Comparison of ENCODE assay signal across 1 cellular context in the genomic region with DNA sequence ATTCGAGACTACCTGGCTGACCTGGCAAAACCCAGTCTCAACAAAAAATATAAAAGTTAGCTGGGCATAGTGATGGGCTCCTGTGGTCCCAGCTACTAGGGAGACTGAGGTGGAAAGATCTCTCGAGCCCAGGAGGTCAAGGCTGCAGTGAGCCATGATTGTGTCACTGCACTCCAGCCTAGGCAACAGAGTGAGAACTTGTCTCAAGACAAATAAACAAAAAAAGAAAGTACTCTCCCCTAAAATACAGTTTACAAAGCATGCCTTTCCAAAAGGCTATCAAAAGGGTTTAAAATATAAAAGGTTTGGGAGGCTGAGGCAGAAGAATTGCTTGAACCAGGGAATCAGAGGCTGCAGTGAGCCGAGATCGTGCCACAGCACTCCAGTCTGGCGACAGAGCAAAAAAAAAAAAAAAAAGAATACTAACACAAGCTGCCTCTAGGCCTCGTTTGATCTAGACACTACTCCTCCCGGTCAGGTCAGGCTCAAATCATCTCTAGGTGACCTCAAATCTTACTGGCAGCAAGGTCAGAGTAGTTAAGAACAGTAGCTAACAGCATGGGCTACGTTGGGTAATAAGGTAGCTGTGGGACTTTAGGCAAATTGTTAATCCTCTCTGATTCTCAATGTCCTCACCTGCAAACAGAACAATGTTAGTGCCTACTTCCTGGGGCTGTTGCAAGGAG.
A peak's percentile ranks its signal among the peaks of the same experiment; 100 is the strongest.
TF ChIP-seq lines count a peak whose summit lies in the region.

No MANE protein-coding gene starts in this region.

TF ChIP-seq in HepG2, 621 proteins besides CTCF, POLR2A, EP300 and RAD21 (continued from another document):
- TF ChIP-seq NR2F1 (CRISPR knock-in tag; IDR thresholded peaks at IDR 0.05) = peak; percentile 9 to 41; a peak in 3 of 4 replicates
- TF ChIP-seq MTA1 (CRISPR knock-in tag; IDR thresholded peaks at IDR 0.05; ENCODE audit: borderline replicate concordance) = 0 out of 2 replicates have a peak, but pooled peaks have one; percentile 5
- TF ChIP-seq ZNF234 (CRISPR knock-in tag; conservative IDR thresholded peaks at IDR 0.05) = no peak
- peak; percentile 24; the same call in 1 of the 2 replicates for TF ChIP-seq RARA (CRISPR knock-in tag; IDR thresholded peaks at IDR 0.05)
- TF ChIP-seq FOXJ3 (CRISPR knock-in tag; IDR thresholded peaks at IDR 0.05; ENCODE audit: borderline replicate concordance) = peak; percentile 34; the same call in 1 of the 2 replicates
- TF ChIP-seq ZFY (CRISPR knock-in tag; IDR thresholded peaks at IDR 0.05) = peak; percentile 37
- TF ChIP-seq LCORL (IDR thresholded peaks at IDR 0.05) = no peak
- TF ChIP-seq LCORL (CRISPR knock-in tag; IDR thresholded peaks at IDR 0.05) = 0 out of 2 replicates have a peak, but pooled peaks have one; percentile 4
- TF ChIP-seq, protein P1, sequence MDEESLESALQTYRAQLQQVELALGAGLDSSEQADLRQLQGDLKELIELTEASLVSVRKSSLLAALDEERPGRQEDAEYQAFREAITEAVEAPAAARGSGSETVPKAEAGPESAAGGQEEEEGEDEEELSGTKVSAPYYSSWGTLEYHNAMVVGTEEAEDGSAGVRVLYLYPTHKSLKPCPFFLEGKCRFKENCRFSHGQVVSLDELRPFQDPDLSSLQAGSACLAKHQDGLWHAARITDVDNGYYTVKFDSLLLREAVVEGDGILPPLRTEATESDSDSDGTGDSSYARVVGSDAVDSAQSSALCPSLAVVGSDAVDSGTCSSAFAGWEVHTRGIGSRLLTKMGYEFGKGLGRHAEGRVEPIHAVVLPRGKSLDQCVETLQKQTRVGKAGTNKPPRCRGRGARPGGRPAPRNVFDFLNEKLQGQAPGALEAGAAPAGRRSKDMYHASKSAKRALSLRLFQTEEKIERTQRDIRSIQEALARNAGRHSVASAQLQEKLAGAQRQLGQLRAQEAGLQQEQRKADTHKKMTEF (CRISPR knock-in tag; IDR thresholded peaks at IDR 0.05) = peak; percentile 43; the same call in 1 of the 2 replicates
- peak; percentile 34; the same call in 1 of the 2 replicates for TF ChIP-seq ISL2 (CRISPR knock-in tag; IDR thresholded peaks at IDR 0.05)
- TF ChIP-seq, protein P2, sequence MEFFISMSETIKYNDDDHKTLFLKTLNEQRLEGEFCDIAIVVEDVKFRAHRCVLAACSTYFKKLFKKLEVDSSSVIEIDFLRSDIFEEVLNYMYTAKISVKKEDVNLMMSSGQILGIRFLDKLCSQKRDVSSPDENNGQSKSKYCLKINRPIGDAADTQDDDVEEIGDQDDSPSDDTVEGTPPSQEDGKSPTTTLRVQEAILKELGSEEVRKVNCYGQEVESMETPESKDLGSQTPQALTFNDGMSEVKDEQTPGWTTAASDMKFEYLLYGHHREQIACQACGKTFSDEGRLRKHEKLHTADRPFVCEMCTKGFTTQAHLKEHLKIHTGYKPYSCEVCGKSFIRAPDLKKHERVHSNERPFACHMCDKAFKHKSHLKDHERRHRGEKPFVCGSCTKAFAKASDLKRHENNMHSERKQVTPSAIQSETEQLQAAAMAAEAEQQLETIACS (CRISPR knock-in tag; IDR thresholded peaks at IDR 0.05) = no peak
- TF ChIP-seq TCF7 (IDR thresholded peaks at IDR 0.05; ENCODE audit: low read depth) = 0 out of 2 replicates have a peak, but pooled peaks have one; percentile 38
- no peak for TF ChIP-seq ZNF34 (CRISPR knock-in tag; IDR thresholded peaks at IDR 0.05; ENCODE audit: borderline replicate concordance)
- no peak for TF ChIP-seq SRF (IDR thresholded peaks at IDR 0.05; ENCODE audit: low read depth, low read length)
- TF ChIP-seq NAIF1 (CRISPR knock-in tag; IDR thresholded peaks at IDR 0.05; ENCODE audit: borderline replicate concordance) = 0 out of 2 replicates have a peak, but pooled peaks have one; percentile 22
- no peak for TF ChIP-seq EHMT2 (IDR thresholded peaks at IDR 0.05; ENCODE audit: borderline replicate concordance, low read depth, low read length)
- TF ChIP-seq, protein P3, sequence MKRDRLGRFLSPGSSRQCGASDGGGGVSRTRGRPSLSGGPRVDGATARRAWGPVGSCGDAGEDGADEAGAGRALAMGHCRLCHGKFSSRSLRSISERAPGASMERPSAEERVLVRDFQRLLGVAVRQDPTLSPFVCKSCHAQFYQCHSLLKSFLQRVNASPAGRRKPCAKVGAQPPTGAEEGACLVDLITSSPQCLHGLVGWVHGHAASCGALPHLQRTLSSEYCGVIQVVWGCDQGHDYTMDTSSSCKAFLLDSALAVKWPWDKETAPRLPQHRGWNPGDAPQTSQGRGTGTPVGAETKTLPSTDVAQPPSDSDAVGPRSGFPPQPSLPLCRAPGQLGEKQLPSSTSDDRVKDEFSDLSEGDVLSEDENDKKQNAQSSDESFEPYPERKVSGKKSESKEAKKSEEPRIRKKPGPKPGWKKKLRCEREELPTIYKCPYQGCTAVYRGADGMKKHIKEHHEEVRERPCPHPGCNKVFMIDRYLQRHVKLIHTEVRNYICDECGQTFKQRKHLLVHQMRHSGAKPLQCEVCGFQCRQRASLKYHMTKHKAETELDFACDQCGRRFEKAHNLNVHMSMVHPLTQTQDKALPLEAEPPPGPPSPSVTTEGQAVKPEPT (CRISPR knock-in tag; IDR thresholded peaks at IDR 0.05; ENCODE audit: low read depth) = 0 out of 2 replicates have a peak, but pooled peaks have one; percentile 5
- peak; percentile 37; the same call in 1 of the 2 replicates for TF ChIP-seq ZNF768 (CRISPR knock-in tag; IDR thresholded peaks at IDR 0.05)
- TF ChIP-seq POGZ (CRISPR knock-in tag; IDR thresholded peaks at IDR 0.05) = no peak
- TF ChIP-seq CREB1 (IDR thresholded peaks at IDR 0.05) = no peak
- TF ChIP-seq CREB1 (CRISPR knock-in tag; IDR thresholded peaks at IDR 0.05) = peak; percentile 33; the same call in 1 of the 2 replicates
- TF ChIP-seq ADNP (CRISPR knock-in tag; IDR thresholded peaks at IDR 0.05) = peak; percentile 39; the same call in 1 of the 2 replicates
- TF ChIP-seq, protein P4, sequence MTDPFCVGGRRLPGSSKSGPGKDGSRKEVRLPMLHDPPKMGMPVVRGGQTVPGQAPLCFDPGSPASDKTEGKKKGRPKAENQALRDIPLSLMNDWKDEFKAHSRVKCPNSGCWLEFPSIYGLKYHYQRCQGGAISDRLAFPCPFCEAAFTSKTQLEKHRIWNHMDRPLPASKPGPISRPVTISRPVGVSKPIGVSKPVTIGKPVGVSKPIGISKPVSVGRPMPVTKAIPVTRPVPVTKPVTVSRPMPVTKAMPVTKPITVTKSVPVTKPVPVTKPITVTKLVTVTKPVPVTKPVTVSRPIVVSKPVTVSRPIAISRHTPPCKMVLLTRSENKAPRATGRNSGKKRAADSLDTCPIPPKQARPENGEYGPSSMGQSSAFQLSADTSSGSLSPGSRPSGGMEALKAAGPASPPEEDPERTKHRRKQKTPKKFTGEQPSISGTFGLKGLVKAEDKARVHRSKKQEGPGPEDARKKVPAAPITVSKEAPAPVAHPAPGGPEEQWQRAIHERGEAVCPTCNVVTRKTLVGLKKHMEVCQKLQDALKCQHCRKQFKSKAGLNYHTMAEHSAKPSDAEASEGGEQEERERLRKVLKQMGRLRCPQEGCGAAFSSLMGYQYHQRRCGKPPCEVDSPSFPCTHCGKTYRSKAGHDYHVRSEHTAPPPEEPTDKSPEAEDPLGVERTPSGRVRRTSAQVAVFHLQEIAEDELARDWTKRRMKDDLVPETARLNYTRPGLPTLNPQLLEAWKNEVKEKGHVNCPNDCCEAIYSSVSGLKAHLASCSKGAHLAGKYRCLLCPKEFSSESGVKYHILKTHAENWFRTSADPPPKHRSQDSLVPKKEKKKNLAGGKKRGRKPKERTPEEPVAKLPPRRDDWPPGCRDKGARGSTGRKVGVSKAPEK (CRISPR knock-in tag; IDR thresholded peaks at IDR 0.05; ENCODE audit: borderline replicate concordance) = 0 out of 2 replicates have a peak, but pooled peaks have one; percentile 19
- TF ChIP-seq ZNF777 (CRISPR knock-in tag; IDR thresholded peaks at IDR 0.05) = no peak
- TF ChIP-seq CBFB (CRISPR knock-in tag; IDR thresholded peaks at IDR 0.05) = 0 out of 2 replicates have a peak, but pooled peaks have one; percentile 7
- TF ChIP-seq KDM6A (CRISPR knock-in tag; IDR thresholded peaks at IDR 0.05; ENCODE audit: low read depth) = no peak
- peak; percentile 23; the same call in 1 of the 2 replicates for TF ChIP-seq RXRB (CRISPR knock-in tag; IDR thresholded peaks at IDR 0.05; ENCODE audit: borderline replicate concordance)
